ENCODE assay signal across 8 cellular contexts in the genomic region with DNA sequence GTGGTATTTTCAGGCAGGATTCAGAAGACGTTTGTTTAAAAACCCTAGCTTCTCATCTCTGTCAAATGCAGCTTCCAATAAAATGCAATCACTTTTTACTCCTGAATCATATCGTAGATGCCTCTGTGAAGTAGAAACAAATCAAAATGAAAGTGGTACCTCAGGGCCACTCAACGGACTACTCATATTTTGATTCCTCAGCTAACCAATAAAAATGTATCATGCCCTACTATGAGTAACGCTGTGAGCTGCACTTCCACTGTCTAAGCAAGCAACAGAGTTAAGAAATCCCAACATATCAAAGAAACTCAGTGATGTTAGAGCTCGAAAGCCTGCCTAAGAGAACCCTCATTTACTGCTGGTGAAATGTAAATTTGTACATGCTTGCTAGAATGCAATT.
DNase-seq lines count a peak whose midpoint lies in the region; ATAC-seq lines count a peak whose summit lies in the region.

No MANE protein-coding gene starts in this region.

- no peaks in the 10 kb centered on the region for H3K9me3 ChIP-seq in stomach smooth muscle (ENCODE audit: control insufficient read depth in 2 of 2, low read length in 2 of 2)

- no peaks in the 10 kb centered on the region for H3K36me3 Mint-ChIP-seq in activated naive CD8-positive, alpha-beta T cell treated with anti-CD3 and anti-CD28 coated beads, Interleukin-2, amount 10 ng/mL, durations not matched to agents 7 days and 5 days
- no peaks in the 10 kb centered on the region for H3K36me3 Mint-ChIP-seq in activated naive CD8-positive, alpha-beta T cell treated with anti-CD3 and anti-CD28 coated beads for 36 hours
- no peaks in the 10 kb centered on the region for H3K36me3 Mint-ChIP-seq in activated T-helper 2 cell treated with anti-CD3 and anti-CD28 coated beads, Interferon-gamma antibody, Interleukin-2, Interleukin-4, amounts not matched to agents 10 μg/mL and 5 μg/mL and 100 μg/mL, durations not matched to agents 14 hours and 24 hours and 36 hours (ENCODE audit: low read depth)

- H3K4me3 ChIP-seq in stomach smooth muscle (ENCODE audit: low read length in 2 of 2) = peak overlapping the region; percentile 36 to 38

- H3K27ac ChIP-seq in stomach smooth muscle (ENCODE audit: low read length) = peak overlapping the region; percentile 11

- H3K27me3 ChIP-seq in stomach smooth muscle (ENCODE audit: control insufficient read depth in 1 of 2, insufficient read depth in 2 of 2, low read length in 2 of 2) = no peaks in the 10 kb centered on the region

- H3K9ac ChIP-seq in stomach smooth muscle (ENCODE audit: low read length in 2 of 2) = peak overlapping the region in 1 of 2 donors; percentile 3

- no peaks in the 10 kb centered on the region for H3K27me3 Mint-ChIP-seq in activated naive CD8-positive, alpha-beta T cell treated with anti-CD3 and anti-CD28 coated beads, Interleukin-2, amount 10 ng/mL, durations not matched to agents 7 days and 5 days
- H3K27me3 Mint-ChIP-seq in activated naive CD8-positive, alpha-beta T cell treated with anti-CD3 and anti-CD28 coated beads for 36 hours = peaks cover 4% of the 10 kb centered on the region
- no peaks in the 10 kb centered on the region for H3K27me3 Mint-ChIP-seq in activated T-helper 2 cell treated with anti-CD3 and anti-CD28 coated beads, Interferon-gamma antibody, Interleukin-2, Interleukin-4, amounts not matched to agents 10 μg/mL and 5 μg/mL and 100 μg/mL, durations not matched to agents 14 hours and 24 hours and 36 hours (ENCODE audit: low read depth)

- POLR2A ChIA-PET in activated naive CD8-positive, alpha-beta T cell treated with anti-CD3 and anti-CD28 coated beads, Interleukin-2, amount 10 ng/mL, durations not matched to agents 7 days and 5 days (lab: Charles Lee) = no interaction called here

- peaks cover 5% of the 10 kb centered on the region for H3K4me1 ChIP-seq in stomach smooth muscle (ENCODE audit: control insufficient read depth, insufficient read depth, low read length)

- H3K9me3 Mint-ChIP-seq in activated naive CD8-positive, alpha-beta T cell treated with anti-CD3 and anti-CD28 coated beads, Interleukin-2, amount 10 ng/mL, durations not matched to agents 7 days and 5 days = no peaks in the 10 kb centered on the region
- no peaks in the 10 kb centered on the region for H3K9me3 Mint-ChIP-seq in activated naive CD8-positive, alpha-beta T cell treated with anti-CD3 and anti-CD28 coated beads for 36 hours
- H3K9me3 Mint-ChIP-seq in activated T-helper 2 cell treated with anti-CD3 and anti-CD28 coated beads, Interferon-gamma antibody, Interleukin-2, Interleukin-4, amounts not matched to agents 10 μg/mL and 5 μg/mL and 100 μg/mL, durations not matched to agents 14 hours and 24 hours and 36 hours = no peaks in the 10 kb centered on the region

- H3K27ac Mint-ChIP-seq in activated naive CD8-positive, alpha-beta T cell treated with anti-CD3 and anti-CD28 coated beads, Interleukin-2, amount 10 ng/mL, durations not matched to agents 7 days and 5 days = peak overlapping the region; percentile 38
- H3K27ac Mint-ChIP-seq in activated naive CD8-positive, alpha-beta T cell treated with anti-CD3 and anti-CD28 coated beads for 36 hours = no peak overlapping the region
- H3K27ac Mint-ChIP-seq in activated T-helper 2 cell treated with anti-CD3 and anti-CD28 coated beads, Interferon-gamma antibody, Interleukin-2, Interleukin-4, amounts not matched to agents 10 μg/mL and 5 μg/mL and 100 μg/mL, durations not matched to agents 14 hours and 24 hours and 36 hours = peak overlapping the region; percentile 66

- DNase-seq in activated naive CD8-positive, alpha-beta T cell treated with anti-CD3 and anti-CD28 coated beads, Interleukin-2, amount 10 ng/mL, durations not matched to agents 7 days and 5 days = no peak
- no peak for DNase-seq in activated naive CD8-positive, alpha-beta T cell treated with anti-CD3 and anti-CD28 coated beads for 36 hours
- peak; percentile 11 for DNase-seq in activated T-helper 2 cell treated with anti-CD3 and anti-CD28 coated beads, Interferon-gamma antibody, Interleukin-2, Interleukin-4, amounts not matched to agents 10 μg/mL and 5 μg/mL and 100 μg/mL, durations not matched to agents 14 hours and 24 hours and 36 hours (ENCODE audit: low spot score)
- DNase-seq in hippocampal formation (lab: John Stamatoyannopoulos, UW) (no peak), superior temporal gyrus (ENCODE audit: extremely low spot score) (no peak), NCI-H526 treated with DMSO at 0.1 percent for 48 hours (lab: John Stamatoyannopoulos, UW) (no peak)

- peak overlapping the region; percentile 39 for H3K4me3 Mint-ChIP-seq in activated naive CD8-positive, alpha-beta T cell treated with anti-CD3 and anti-CD28 coated beads, Interleukin-2, amount 10 ng/mL, durations not matched to agents 7 days and 5 days
- H3K4me3 Mint-ChIP-seq in activated naive CD8-positive, alpha-beta T cell treated with anti-CD3 and anti-CD28 coated beads for 36 hours = no peak overlapping the region
- H3K4me3 Mint-ChIP-seq in activated T-helper 2 cell treated with anti-CD3 and anti-CD28 coated beads, Interferon-gamma antibody, Interleukin-2, Interleukin-4, amounts not matched to agents 10 μg/mL and 5 μg/mL and 100 μg/mL, durations not matched to agents 14 hours and 24 hours and 36 hours (ENCODE audit: low read depth) = peak overlapping the region; percentile 69

- peaks cover 17% of the 10 kb centered on the region for H3K4me1 Mint-ChIP-seq in activated naive CD8-positive, alpha-beta T cell treated with anti-CD3 and anti-CD28 coated beads, Interleukin-2, amount 10 ng/mL, durations not matched to agents 7 days and 5 days
- peaks cover 16% of the 10 kb centered on the region for H3K4me1 Mint-ChIP-seq in activated naive CD8-positive, alpha-beta T cell treated with anti-CD3 and anti-CD28 coated beads for 36 hours
- H3K4me1 Mint-ChIP-seq in activated T-helper 2 cell treated with anti-CD3 and anti-CD28 coated beads, Interferon-gamma antibody, Interleukin-2, Interleukin-4, amounts not matched to agents 10 μg/mL and 5 μg/mL and 100 μg/mL, durations not matched to agents 14 hours and 24 hours and 36 hours (ENCODE audit: low read depth) = peaks cover 28% of the 10 kb centered on the region

- ATAC-seq in activated naive CD8-positive, alpha-beta T cell treated with anti-CD3 and anti-CD28 coated beads, Interleukin-2, amount 10 ng/mL, durations not matched to agents 7 days and 5 days (ENCODE audit: low read depth) = no peak
- ATAC-seq in HG03066 (IDR thresholded peaks at IDR 0.05; ENCODE audit: low read depth, unreplicated experiment) = peak; percentile 26

- intact Hi-C loops in activated T-helper 2 cell treated with anti-CD3 and anti-CD28 coated beads, Interferon-gamma antibody, Interleukin-2, Interleukin-4, amounts not matched to agents 10 μg/mL and 5 μg/mL and 100 μg/mL, durations not matched to agents 14 hours and 24 hours and 36 hours (cut with micrococcal nuclease) = loop anchor here (1.0 to 5.0 kb wide), 8 partner anchors 22 to 1049 kb away; no protein-coding TSS in a partner anchor

- no peaks in the 10 kb centered on the region for H3K36me3 ChIP-seq in stomach smooth muscle (ENCODE audit: control insufficient read depth in 2 of 2, insufficient read depth in 2 of 2, low read length in 2 of 2)
